Comparison of ENCODE assay signal across 1 cellular context in the genomic region with DNA sequence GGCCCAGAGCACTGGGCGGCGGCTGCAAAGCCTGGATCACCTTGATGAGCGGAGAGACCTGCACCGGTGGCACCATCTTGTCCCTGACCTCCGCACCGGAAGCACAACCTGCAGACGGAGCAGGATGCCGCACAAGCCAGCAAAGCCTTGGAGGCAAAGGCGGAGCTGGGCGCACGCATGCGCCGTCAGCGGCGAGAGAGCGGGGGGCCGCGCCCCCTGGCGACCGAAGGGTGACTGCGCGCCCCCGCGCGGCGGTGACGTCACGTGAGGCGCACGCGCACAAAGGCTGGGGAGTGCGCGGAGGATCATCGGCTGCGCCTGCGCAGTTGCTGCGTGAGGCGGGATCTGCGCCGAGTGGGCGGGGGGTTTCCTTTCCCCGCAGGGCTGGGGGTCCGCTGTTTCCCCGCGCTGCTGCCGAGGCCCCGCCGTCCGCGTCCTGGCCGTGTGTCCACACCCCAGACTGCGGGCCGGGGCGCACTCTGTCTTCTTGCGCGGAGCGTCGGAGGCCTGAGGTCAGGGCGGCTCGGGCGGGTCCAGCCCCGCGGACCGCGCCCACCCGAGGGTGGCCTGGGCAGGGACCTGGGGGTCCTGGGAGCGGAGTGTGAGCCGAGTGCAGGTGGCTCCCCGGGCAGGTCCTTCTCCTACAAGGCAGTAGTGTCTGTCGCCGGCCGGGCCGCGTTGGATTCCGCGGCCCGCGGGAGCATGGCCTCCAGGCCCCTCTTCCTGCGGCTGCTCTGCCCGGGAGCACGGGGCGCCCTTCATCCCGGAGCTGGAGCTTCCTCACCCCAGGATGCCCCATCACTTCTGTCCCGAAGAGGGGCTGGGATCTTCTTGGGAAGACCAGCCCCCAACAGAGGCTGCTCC.
A peak's percentile ranks its signal among the peaks of the same experiment; 100 is the strongest.
TF ChIP-seq lines count a peak whose summit lies in the region.

A gene with protein sequence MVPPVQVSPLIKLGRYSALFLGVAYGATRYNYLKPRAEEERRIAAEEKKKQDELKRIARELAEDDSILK (minus strand): TSS at position 105 of the 864 bp plus-strand sequence. CDS start 29 bp downstream, at position 76.
TSS of gene MYL5 (plus strand) at position 371 of the 864 bp plus-strand sequence. CDS start 3,485 bp downstream, outside the sequence.

TF ChIP-seq in K562, 482 proteins besides CTCF, POLR2A, EP300 and RAD21 (continued from another document and continues in another):
- TF ChIP-seq ZNF407 (IDR thresholded peaks at IDR 0.05; ENCODE audit: low read depth) (no peak), PHF20 (IDR thresholded peaks at IDR 0.05; ENCODE audit: partially characterized antibody) (peak; percentile 32), FOXJ2 (tag; IDR thresholded peaks at IDR 0.05) (no peak), XRCC4 (IDR thresholded peaks at IDR 0.05; ENCODE audit: extremely low read depth, insufficient read depth, insufficient read length) (no peak), ZNF274 (IDR thresholded peaks at IDR 0.05; ENCODE audit: borderline replicate concordance, low read depth, low read length) (peak; percentile 29; the same call in 1 of the 2 replicates), ZFP36 (IDR thresholded peaks at IDR 0.05; ENCODE audit: low read depth, low read length, partially characterized antibody) (no peak), ZNF316 (IDR thresholded peaks at IDR 0.05) (no peak), RUNX1 (IDR thresholded peaks at IDR 0.05; ENCODE audit: low read depth) (no peak), NFXL1 (CRISPR knock-in tag; IDR thresholded peaks at IDR 0.05) (no peak), SP2 (IDR thresholded peaks at IDR 0.05; ENCODE audit: extremely low read depth, low read depth, low read length, poor library complexity, severe bottlenecking) (no peak), CBFB (CRISPR knock-in tag; IDR thresholded peaks at IDR 0.05) (peak; percentile 75; the same call in 1 of the 2 replicates), ZNF232 (CRISPR knock-in tag; IDR thresholded peaks at IDR 0.05) (peak; percentile 69; the same call in 1 of the 2 replicates), ZNF75A (CRISPR knock-in tag; IDR thresholded peaks at IDR 0.05) (no peak), MCM3 (IDR thresholded peaks at IDR 0.05) (no peak), NCOA4 (IDR thresholded peaks at IDR 0.05; ENCODE audit: partially characterized antibody) (no peak), PREB (CRISPR knock-in tag; IDR thresholded peaks at IDR 0.05) (no peak), FIP1L1 (IDR thresholded peaks at IDR 0.05; ENCODE audit: low read depth, low read length, poor library complexity, severe bottlenecking) (peak; percentile 93), ZSCAN29 (IDR thresholded peaks at IDR 0.05) (no peak), NR4A1 (CRISPR knock-in tag; IDR thresholded peaks at IDR 0.05) (no peak), NR4A1 (tag; IDR thresholded peaks at IDR 0.05) (no peak), CCAR2 (IDR thresholded peaks at IDR 0.05; ENCODE audit: low read depth, low read length) (no peak), ZNF589 (CRISPR knock-in tag; IDR thresholded peaks at IDR 0.05; ENCODE audit: low read depth) (no peak), PCBP1 (IDR thresholded peaks at IDR 0.05; ENCODE audit: low read depth, low read length, poor library complexity, severe bottlenecking) (peak; percentile 21), GTF2F1 (IDR thresholded peaks at IDR 0.05; ENCODE audit: low read depth, low read length) (0 out of 2 replicates have a peak, but pooled peaks have one; percentile 25), FOXK1 (CRISPR knock-in tag; IDR thresholded peaks at IDR 0.05; ENCODE audit: borderline replicate concordance) (no peak), RBFOX2 (IDR thresholded peaks at IDR 0.05; ENCODE audit: low read depth, low read length) (peak; percentile 85), ZNF639 (CRISPR knock-in tag; conservative IDR thresholded peaks at IDR 0.05 in 1 of 2, IDR thresholded peaks at IDR 0.05 in 1 of 2) (peak in 1 of 2 experiments; percentile 71; a peak in 1 of 4 replicates), ZBTB5 (IDR thresholded peaks at IDR 0.05) (no peak), FOXP1 (CRISPR knock-in tag; IDR thresholded peaks at IDR 0.05) (0 out of 2 replicates have a peak, but pooled peaks have one; percentile 18), NCOA6 (IDR thresholded peaks at IDR 0.05) (no peak), ZNF174 (CRISPR knock-in tag; IDR thresholded peaks at IDR 0.05) (no peak), BCL6 (CRISPR knock-in tag; IDR thresholded peaks at IDR 0.05) (no peak), YBX1 (IDR thresholded peaks at IDR 0.05) (no peak), ILK (tag; IDR thresholded peaks at IDR 0.05; ENCODE audit: borderline replicate concordance, low read depth) (no peak), ELK3 (CRISPR knock-in tag; IDR thresholded peaks at IDR 0.05) (no peak), SMARCC2 (IDR thresholded peaks at IDR 0.05; ENCODE audit: low read depth) (no peak), GABPA (tag; conservative IDR thresholded peaks at IDR 0.05; ENCODE audit: low read depth) (peak; percentile 97), ID3 (CRISPR knock-in tag; IDR thresholded peaks at IDR 0.05) (no peak), ID3 (tag; IDR thresholded peaks at IDR 0.05) (peak; percentile 33; the same call in 1 of the 2 replicates), ZNF212 (CRISPR knock-in tag; IDR thresholded peaks at IDR 0.05) (no peak), TCF7 (IDR thresholded peaks at IDR 0.05; ENCODE audit: borderline replicate concordance) (no peak), ZNF778 (CRISPR knock-in tag; IDR thresholded peaks at IDR 0.05) (no peak), SMC3 (conservative IDR thresholded peaks at IDR 0.05; ENCODE audit: insufficient read depth, low read depth, low read length) (peak; percentile 65), ZNF175 (CRISPR knock-in tag; IDR thresholded peaks at IDR 0.05; ENCODE audit: low read depth) (no peak)
- TF ChIP-seq, protein P1, sequence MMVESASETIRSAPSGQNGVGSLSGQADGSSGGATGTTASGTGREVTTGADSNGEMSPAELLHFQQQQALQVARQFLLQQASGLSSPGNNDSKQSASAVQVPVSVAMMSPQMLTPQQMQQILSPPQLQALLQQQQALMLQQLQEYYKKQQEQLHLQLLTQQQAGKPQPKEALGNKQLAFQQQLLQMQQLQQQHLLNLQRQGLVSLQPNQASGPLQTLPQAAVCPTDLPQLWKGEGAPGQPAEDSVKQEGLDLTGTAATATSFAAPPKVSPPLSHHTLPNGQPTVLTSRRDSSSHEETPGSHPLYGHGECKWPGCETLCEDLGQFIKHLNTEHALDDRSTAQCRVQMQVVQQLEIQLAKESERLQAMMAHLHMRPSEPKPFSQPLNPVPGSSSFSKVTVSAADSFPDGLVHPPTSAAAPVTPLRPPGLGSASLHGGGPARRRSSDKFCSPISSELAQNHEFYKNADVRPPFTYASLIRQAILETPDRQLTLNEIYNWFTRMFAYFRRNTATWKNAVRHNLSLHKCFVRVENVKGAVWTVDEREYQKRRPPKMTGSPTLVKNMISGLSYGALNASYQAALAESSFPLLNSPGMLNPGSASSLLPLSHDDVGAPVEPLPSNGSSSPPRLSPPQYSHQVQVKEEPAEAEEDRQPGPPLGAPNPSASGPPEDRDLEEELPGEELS (CRISPR knock-in tag; IDR thresholded peaks at IDR 0.05; ENCODE audit: borderline replicate concordance), result no peak
- TF ChIP-seq, protein P2, sequence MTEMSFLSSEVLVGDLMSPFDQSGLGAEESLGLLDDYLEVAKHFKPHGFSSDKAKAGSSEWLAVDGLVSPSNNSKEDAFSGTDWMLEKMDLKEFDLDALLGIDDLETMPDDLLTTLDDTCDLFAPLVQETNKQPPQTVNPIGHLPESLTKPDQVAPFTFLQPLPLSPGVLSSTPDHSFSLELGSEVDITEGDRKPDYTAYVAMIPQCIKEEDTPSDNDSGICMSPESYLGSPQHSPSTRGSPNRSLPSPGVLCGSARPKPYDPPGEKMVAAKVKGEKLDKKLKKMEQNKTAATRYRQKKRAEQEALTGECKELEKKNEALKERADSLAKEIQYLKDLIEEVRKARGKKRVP (CRISPR knock-in tag; IDR thresholded peaks at IDR 0.05), result no peak
